In genomic region chr14:26004342-26004741, GRCh38 we compare ENCODE assay signal across 9 cellular contexts.
"Had no signal": no experiment of that assay in that cellular context is flagged by ENCODE, and none has a peak within 500 bp of the region (broad histone marks: within the 10 kb centered on the region; RNA-seq: fewer than 3 reads in every experiment).

No MANE protein-coding gene starts in this region.

- H3K4me1 ChIP-seq: HAP-1 had no signal

- ATAC-seq: GM23338, HCT116 had no signal

- H3K36me3 ChIP-seq: HAP-1 had no signal

- H3K4me3 ChIP-seq: GM23248, GM23338, HAP-1 had no signal

- H3K27ac ChIP-seq: GM23248 had no signal

- DNase-seq: GM23248, GOT3, H7, H9, HCEC 1CT, HFFc6 had no signal

- H3K9ac ChIP-seq: GM23248 had no signal

- H3K4me2 ChIP-seq: GM23338 had no signal

- H3K9me3 ChIP-seq: HAP-1 had no signal

- H2AFZ ChIP-seq: GM23248, GM23338 had no signal
